ENCODE assay signal across 1 cellular context in genomic region chr2:51620830-51621229, GRCh38.
TF ChIP-seq lines count a peak whose summit lies in the region.

No MANE protein-coding gene starts in this region.

TF ChIP-seq in IMR-90, 13 proteins besides CTCF, POLR2A, EP300 and RAD21:
- no peak for TF ChIP-seq RFX5 (IDR thresholded peaks at IDR 0.05; ENCODE audit: low read depth, low read length)
- no peak for TF ChIP-seq RCOR1 (IDR thresholded peaks at IDR 0.05; ENCODE audit: insufficient replicate concordance, low read length)
- no peak for TF ChIP-seq MXI1 (IDR thresholded peaks at IDR 0.05; ENCODE audit: borderline replicate concordance, low read depth, low read length)
- TF ChIP-seq MAFK (IDR thresholded peaks at IDR 0.05; ENCODE audit: low read depth, low read length): no peak
- TF ChIP-seq USF2 (IDR thresholded peaks at IDR 0.05; ENCODE audit: low read depth, low read length): no peak
- no peak for TF ChIP-seq CEBPB (IDR thresholded peaks at IDR 0.05; ENCODE audit: low read depth, low read length)
- no peak; the same call in 1 of the 2 replicates for TF ChIP-seq FOS (IDR thresholded peaks at IDR 0.05; ENCODE audit: low read depth, low read length)
- no peak for TF ChIP-seq MAZ (IDR thresholded peaks at IDR 0.05; ENCODE audit: borderline replicate concordance, low read depth, low read length)
- no peak for TF ChIP-seq BHLHE40 (IDR thresholded peaks at IDR 0.05; ENCODE audit: low read depth, low read length)
- no peak for TF ChIP-seq NFE2L2 (IDR thresholded peaks at IDR 0.05; ENCODE audit: low read depth, low read length)
- TF ChIP-seq ELK1 (IDR thresholded peaks at IDR 0.05; ENCODE audit: borderline replicate concordance, low read depth, low read length): no peak
- no peak for TF ChIP-seq SMC3 (IDR thresholded peaks at IDR 0.05; ENCODE audit: low read depth, low read length)
- TF ChIP-seq CHD1 (IDR thresholded peaks at IDR 0.05; ENCODE audit: low read depth, low read length): no peak
